In genomic region chr5:87051502-87051901, GRCh38 we compare ENCODE assay signal across 1 cellular context.
TF ChIP-seq lines count a peak whose summit lies in the region.

No MANE protein-coding gene starts in this region.

TF ChIP-seq in GM23338, 12 proteins besides CTCF, POLR2A, EP300 and RAD21:
- TF ChIP-seq, protein P1, sequence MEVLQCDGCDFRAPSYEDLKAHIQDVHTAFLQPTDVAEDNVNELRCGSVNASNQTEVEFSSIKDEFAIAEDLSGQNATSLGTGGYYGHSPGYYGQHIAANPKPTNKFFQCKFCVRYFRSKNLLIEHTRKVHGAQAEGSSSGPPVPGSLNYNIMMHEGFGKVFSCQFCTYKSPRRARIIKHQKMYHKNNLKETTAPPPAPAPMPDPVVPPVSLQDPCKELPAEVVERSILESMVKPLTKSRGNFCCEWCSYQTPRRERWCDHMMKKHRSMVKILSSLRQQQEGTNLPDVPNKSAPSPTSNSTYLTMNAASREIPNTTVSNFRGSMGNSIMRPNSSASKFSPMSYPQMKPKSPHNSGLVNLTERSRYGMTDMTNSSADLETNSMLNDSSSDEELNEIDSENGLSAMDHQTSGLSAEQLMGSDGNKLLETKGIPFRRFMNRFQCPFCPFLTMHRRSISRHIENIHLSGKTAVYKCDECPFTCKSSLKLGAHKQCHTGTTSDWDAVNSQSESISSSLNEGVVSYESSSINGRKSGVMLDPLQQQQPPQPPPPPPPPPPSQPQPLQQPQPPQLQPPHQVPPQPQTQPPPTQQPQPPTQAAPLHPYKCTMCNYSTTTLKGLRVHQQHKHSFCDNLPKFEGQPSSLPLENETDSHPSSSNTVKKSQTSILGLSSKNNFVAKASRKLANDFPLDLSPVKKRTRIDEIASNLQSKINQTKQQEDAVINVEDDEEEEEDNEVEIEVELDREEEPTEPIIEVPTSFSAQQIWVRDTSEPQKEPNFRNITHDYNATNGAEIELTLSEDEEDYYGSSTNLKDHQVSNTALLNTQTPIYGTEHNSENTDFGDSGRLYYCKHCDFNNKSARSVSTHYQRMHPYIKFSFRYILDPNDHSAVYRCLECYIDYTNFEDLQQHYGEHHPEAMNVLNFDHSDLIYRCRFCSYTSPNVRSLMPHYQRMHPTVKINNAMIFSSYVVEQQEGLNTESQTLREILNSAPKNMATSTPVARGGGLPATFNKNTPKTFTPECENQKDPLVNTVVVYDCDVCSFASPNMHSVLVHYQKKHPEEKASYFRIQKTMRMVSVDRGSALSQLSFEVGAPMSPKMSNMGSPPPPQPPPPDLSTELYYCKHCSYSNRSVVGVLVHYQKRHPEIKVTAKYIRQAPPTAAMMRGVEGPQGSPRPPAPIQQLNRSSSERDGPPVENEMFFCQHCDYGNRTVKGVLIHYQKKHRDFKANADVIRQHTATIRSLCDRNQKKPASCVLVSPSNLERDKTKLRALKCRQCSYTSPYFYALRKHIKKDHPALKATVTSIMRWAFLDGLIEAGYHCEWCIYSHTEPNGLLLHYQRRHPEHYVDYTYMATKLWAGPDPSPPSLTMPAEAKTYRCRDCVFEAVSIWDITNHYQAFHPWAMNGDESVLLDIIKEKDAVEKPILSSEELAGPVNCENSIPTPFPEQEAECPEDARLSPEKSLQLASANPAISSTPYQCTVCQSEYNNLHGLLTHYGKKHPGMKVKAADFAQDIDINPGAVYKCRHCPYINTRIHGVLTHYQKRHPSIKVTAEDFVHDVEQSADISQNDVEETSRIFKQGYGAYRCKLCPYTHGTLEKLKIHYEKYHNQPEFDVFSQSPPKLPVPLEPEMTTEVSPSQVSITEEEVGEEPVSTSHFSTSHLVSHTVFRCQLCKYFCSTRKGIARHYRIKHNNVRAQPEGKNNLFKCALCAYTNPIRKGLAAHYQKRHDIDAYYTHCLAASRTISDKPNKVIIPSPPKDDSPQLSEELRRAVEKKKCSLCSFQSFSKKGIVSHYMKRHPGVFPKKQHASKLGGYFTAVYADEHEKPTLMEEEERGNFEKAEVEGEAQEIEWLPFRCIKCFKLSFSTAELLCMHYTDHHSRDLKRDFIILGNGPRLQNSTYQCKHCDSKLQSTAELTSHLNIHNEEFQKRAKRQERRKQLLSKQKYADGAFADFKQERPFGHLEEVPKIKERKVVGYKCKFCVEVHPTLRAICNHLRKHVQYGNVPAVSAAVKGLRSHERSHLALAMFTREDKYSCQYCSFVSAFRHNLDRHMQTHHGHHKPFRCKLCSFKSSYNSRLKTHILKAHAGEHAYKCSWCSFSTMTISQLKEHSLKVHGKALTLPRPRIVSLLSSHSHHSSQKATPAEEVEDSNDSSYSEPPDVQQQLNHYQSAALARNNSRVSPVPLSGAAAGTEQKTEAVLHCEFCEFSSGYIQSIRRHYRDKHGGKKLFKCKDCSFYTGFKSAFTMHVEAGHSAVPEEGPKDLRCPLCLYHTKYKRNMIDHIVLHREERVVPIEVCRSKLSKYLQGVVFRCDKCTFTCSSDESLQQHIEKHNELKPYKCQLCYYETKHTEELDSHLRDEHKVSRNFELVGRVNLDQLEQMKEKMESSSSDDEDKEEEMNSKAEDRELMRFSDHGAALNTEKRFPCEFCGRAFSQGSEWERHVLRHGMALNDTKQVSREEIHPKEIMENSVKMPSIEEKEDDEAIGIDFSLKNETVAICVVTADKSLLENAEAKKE (CRISPR knock-in tag; IDR thresholded peaks at IDR 0.05) = peak; percentile 69
